1 cellular context compared by ENCODE assay signal in the genomic region with DNA sequence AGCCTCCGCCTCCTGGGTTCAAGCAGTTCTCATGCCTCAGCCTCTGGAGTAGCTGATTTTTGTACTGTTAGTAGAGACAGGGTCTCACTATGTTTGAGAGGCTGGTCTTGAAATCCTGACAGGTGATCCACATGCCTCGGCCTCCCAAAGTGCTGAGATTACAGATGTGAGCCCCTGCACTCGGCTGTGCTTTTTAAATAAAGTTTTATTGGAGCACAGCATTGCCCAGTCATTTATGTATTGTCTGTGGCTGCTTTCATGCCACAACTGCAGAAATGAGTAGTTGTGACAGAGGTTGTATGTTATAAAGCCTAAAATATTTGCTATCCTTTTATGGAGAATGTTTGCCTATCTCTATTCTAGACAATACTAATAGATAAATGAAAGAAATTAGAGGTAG.
A peak's percentile ranks its signal among the peaks of the same experiment; 100 is the strongest.
TF ChIP-seq lines count a peak whose summit lies in the region.

No MANE protein-coding gene starts in this region.

TF ChIP-seq in GM12878, 131 proteins besides CTCF, POLR2A, EP300 and RAD21 (continues in another document):
- TF ChIP-seq, protein P1, sequence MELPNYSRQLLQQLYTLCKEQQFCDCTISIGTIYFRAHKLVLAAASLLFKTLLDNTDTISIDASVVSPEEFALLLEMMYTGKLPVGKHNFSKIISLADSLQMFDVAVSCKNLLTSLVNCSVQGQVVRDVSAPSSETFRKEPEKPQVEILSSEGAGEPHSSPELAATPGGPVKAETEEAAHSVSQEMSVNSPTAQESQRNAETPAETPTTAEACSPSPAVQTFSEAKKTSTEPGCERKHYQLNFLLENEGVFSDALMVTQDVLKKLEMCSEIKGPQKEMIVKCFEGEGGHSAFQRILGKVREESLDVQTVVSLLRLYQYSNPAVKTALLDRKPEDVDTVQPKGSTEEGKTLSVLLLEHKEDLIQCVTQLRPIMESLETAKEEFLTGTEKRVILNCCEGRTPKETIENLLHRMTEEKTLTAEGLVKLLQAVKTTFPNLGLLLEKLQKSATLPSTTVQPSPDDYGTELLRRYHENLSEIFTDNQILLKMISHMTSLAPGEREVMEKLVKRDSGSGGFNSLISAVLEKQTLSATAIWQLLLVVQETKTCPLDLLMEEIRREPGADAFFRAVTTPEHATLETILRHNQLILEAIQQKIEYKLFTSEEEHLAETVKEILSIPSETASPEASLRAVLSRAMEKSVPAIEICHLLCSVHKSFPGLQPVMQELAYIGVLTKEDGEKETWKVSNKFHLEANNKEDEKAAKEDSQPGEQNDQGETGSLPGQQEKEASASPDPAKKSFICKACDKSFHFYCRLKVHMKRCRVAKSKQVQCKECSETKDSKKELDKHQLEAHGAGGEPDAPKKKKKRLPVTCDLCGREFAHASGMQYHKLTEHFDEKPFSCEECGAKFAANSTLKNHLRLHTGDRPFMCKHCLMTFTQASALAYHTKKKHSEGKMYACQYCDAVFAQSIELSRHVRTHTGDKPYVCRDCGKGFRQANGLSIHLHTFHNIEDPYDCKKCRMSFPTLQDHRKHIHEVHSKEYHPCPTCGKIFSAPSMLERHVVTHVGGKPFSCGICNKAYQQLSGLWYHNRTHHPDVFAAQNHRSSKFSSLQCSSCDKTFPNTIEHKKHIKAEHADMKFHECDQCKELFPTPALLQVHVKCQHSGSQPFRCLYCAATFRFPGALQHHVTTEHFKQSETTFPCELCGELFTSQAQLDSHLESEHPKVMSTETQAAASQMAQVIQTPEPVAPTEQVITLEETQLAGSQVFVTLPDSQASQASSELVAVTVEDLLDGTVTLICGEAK (IDR thresholded peaks at IDR 0.05; ENCODE audit: borderline replicate concordance), result peak; percentile 95
- TF ChIP-seq CBFB (IDR thresholded peaks at IDR 0.05; ENCODE audit: low read depth) (peak; percentile 83), KLF5 (IDR thresholded peaks at IDR 0.05; ENCODE audit: partially characterized antibody) (no peak), GABPA (IDR thresholded peaks at IDR 0.05; ENCODE audit: low read depth) (no peak), CREM (IDR thresholded peaks at IDR 0.05; ENCODE audit: low read depth) (0 out of 2 replicates have a peak, but pooled peaks have one; percentile 23), ZNF622 (IDR thresholded peaks at IDR 0.05) (no peak), ZNF207 (IDR thresholded peaks at IDR 0.05; ENCODE audit: borderline replicate concordance) (no peak), CHD4 (IDR thresholded peaks at IDR 0.05) (no peak), SREBF2 (IDR thresholded peaks at IDR 0.05; ENCODE audit: low read length) (no peak), MEF2B (IDR thresholded peaks at IDR 0.05; ENCODE audit: partially characterized antibody, poor library complexity, severe bottlenecking) (no peak), STAT1 (conservative IDR thresholded peaks at IDR 0.05) (no peak), RFX5 (IDR thresholded peaks at IDR 0.05; ENCODE audit: low read depth, low read length) (no peak), SP1 (IDR thresholded peaks at IDR 0.05; ENCODE audit: low read depth, low read length) (no peak), FOS (IDR thresholded peaks at IDR 0.05; ENCODE audit: borderline replicate concordance, extremely low read depth, insufficient read length) (no peak), NRF1 (conservative IDR thresholded peaks at IDR 0.05; ENCODE audit: low read depth, low read length) (no peak), RUNX3 (IDR thresholded peaks at IDR 0.05; ENCODE audit: low read length) (peak; percentile 97), NBN (IDR thresholded peaks at IDR 0.05) (no peak), POLR2AphosphoS5 (IDR thresholded peaks at IDR 0.05; ENCODE audit: low read length) (no peak), BRCA1 (IDR thresholded peaks at IDR 0.05; ENCODE audit: low read depth, low read length) (no peak), POLR2AphosphoS2 (IDR thresholded peaks at IDR 0.05; ENCODE audit: low read depth, low read length) (no peak), SPI1 (IDR thresholded peaks at IDR 0.05; ENCODE audit: borderline replicate concordance, insufficient read depth, low read depth, low read length) (no peak), IRF4 (IDR thresholded peaks at IDR 0.05; ENCODE audit: low read depth, low read length) (peak; percentile 96), IKZF2 (IDR thresholded peaks at IDR 0.05) (no peak), ZNF24 (IDR thresholded peaks at IDR 0.05) (no peak), PML (IDR thresholded peaks at IDR 0.05; ENCODE audit: low read length) (no peak), SUPT20H (IDR thresholded peaks at IDR 0.05; ENCODE audit: borderline replicate concordance, control insufficient read depth, low read depth, low read length) (no peak), RCOR1 (conservative IDR thresholded peaks at IDR 0.05; ENCODE audit: low read depth, low read length) (no peak), EZH2 (IDR thresholded peaks at IDR 0.05; ENCODE audit: borderline replicate concordance, control insufficient read depth, low read depth, low read length) (no peak), SUZ12 (IDR thresholded peaks at IDR 0.05; ENCODE audit: unreplicated experiment) (no peak), MYC (IDR thresholded peaks at IDR 0.05; ENCODE audit: insufficient read depth, insufficient read length, insufficient replicate concordance, low read length, severe bottlenecking) (no peak), BHLHE40 (IDR thresholded peaks at IDR 0.05; ENCODE audit: borderline replicate concordance in 1 of 2, low read depth in 2 of 2, low read length in 1 of 2) (no peak), NFYA (IDR thresholded peaks at IDR 0.05; ENCODE audit: borderline replicate concordance, low read depth, low read length) (no peak)
- TF ChIP-seq, protein P2, sequence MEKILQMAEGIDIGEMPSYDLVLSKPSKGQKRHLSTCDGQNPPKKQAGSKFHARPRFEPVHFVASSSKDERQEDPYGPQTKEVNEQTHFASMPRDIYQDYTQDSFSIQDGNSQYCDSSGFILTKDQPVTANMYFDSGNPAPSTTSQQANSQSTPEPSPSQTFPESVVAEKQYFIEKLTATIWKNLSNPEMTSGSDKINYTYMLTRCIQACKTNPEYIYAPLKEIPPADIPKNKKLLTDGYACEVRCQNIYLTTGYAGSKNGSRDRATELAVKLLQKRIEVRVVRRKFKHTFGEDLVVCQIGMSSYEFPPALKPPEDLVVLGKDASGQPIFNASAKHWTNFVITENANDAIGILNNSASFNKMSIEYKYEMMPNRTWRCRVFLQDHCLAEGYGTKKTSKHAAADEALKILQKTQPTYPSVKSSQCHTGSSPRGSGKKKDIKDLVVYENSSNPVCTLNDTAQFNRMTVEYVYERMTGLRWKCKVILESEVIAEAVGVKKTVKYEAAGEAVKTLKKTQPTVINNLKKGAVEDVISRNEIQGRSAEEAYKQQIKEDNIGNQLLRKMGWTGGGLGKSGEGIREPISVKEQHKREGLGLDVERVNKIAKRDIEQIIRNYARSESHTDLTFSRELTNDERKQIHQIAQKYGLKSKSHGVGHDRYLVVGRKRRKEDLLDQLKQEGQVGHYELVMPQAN (conservative IDR thresholded peaks at IDR 0.05), result no peak
- TF ChIP-seq, protein P3, sequence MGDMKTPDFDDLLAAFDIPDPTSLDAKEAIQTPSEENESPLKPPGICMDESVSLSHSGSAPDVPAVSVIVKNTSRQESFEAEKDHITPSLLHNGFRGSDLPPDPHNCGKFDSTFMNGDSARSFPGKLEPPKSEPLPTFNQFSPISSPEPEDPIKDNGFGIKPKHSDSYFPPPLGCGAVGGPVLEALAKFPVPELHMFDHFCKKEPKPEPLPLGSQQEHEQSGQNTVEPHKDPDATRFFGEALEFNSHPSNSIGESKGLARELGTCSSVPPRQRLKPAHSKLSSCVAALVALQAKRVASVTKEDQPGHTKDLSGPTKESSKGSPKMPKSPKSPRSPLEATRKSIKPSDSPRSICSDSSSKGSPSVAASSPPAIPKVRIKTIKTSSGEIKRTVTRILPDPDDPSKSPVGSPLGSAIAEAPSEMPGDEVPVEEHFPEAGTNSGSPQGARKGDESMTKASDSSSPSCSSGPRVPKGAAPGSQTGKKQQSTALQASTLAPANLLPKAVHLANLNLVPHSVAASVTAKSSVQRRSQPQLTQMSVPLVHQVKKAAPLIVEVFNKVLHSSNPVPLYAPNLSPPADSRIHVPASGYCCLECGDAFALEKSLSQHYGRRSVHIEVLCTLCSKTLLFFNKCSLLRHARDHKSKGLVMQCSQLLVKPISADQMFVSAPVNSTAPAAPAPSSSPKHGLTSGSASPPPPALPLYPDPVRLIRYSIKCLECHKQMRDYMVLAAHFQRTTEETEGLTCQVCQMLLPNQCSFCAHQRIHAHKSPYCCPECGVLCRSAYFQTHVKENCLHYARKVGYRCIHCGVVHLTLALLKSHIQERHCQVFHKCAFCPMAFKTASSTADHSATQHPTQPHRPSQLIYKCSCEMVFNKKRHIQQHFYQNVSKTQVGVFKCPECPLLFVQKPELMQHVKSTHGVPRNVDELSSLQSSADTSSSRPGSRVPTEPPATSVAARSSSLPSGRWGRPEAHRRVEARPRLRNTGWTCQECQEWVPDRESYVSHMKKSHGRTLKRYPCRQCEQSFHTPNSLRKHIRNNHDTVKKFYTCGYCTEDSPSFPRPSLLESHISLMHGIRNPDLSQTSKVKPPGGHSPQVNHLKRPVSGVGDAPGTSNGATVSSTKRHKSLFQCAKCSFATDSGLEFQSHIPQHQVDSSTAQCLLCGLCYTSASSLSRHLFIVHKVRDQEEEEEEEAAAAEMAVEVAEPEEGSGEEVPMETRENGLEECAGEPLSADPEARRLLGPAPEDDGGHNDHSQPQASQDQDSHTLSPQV (IDR thresholded peaks at IDR 0.05), result no peak
- TF ChIP-seq, protein P4, sequence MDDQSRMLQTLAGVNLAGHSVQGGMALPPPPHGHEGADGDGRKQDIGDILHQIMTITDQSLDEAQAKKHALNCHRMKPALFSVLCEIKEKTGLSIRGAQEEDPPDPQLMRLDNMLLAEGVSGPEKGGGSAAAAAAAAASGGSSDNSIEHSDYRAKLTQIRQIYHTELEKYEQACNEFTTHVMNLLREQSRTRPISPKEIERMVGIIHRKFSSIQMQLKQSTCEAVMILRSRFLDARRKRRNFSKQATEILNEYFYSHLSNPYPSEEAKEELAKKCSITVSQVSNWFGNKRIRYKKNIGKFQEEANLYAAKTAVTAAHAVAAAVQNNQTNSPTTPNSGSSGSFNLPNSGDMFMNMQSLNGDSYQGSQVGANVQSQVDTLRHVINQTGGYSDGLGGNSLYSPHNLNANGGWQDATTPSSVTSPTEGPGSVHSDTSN (IDR thresholded peaks at IDR 0.05; ENCODE audit: insufficient replicate concordance, low read depth, low read length), result no peak
- TF ChIP-seq, protein P5, sequence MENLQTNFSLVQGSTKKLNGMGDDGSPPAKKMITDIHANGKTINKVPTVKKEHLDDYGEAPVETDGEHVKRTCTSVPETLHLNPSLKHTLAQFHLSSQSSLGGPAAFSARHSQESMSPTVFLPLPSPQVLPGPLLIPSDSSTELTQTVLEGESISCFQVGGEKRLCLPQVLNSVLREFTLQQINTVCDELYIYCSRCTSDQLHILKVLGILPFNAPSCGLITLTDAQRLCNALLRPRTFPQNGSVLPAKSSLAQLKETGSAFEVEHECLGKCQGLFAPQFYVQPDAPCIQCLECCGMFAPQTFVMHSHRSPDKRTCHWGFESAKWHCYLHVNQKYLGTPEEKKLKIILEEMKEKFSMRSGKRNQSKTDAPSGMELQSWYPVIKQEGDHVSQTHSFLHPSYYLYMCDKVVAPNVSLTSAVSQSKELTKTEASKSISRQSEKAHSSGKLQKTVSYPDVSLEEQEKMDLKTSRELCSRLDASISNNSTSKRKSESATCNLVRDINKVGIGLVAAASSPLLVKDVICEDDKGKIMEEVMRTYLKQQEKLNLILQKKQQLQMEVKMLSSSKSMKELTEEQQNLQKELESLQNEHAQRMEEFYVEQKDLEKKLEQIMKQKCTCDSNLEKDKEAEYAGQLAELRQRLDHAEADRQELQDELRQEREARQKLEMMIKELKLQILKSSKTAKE (IDR thresholded peaks at IDR 0.05; ENCODE audit: low read depth, poor library complexity, severe bottlenecking), result no peak
- TF ChIP-seq, protein P6, sequence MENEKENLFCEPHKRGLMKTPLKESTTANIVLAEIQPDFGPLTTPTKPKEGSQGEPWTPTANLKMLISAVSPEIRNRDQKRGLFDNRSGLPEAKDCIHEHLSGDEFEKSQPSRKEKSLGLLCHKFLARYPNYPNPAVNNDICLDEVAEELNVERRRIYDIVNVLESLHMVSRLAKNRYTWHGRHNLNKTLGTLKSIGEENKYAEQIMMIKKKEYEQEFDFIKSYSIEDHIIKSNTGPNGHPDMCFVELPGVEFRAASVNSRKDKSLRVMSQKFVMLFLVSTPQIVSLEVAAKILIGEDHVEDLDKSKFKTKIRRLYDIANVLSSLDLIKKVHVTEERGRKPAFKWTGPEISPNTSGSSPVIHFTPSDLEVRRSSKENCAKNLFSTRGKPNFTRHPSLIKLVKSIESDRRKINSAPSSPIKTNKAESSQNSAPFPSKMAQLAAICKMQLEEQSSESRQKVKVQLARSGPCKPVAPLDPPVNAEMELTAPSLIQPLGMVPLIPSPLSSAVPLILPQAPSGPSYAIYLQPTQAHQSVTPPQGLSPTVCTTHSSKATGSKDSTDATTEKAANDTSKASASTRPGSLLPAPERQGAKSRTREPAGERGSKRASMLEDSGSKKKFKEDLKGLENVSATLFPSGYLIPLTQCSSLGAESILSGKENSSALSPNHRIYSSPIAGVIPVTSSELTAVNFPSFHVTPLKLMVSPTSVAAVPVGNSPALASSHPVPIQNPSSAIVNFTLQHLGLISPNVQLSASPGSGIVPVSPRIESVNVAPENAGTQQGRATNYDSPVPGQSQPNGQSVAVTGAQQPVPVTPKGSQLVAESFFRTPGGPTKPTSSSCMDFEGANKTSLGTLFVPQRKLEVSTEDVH (IDR thresholded peaks at IDR 0.05; ENCODE audit: low read depth, partially characterized antibody), result no peak
- TF ChIP-seq, protein P7, sequence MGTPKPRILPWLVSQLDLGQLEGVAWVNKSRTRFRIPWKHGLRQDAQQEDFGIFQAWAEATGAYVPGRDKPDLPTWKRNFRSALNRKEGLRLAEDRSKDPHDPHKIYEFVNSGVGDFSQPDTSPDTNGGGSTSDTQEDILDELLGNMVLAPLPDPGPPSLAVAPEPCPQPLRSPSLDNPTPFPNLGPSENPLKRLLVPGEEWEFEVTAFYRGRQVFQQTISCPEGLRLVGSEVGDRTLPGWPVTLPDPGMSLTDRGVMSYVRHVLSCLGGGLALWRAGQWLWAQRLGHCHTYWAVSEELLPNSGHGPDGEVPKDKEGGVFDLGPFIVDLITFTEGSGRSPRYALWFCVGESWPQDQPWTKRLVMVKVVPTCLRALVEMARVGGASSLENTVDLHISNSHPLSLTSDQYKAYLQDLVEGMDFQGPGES (IDR thresholded peaks at IDR 0.05), result no peak
- TF ChIP-seq, protein P8, sequence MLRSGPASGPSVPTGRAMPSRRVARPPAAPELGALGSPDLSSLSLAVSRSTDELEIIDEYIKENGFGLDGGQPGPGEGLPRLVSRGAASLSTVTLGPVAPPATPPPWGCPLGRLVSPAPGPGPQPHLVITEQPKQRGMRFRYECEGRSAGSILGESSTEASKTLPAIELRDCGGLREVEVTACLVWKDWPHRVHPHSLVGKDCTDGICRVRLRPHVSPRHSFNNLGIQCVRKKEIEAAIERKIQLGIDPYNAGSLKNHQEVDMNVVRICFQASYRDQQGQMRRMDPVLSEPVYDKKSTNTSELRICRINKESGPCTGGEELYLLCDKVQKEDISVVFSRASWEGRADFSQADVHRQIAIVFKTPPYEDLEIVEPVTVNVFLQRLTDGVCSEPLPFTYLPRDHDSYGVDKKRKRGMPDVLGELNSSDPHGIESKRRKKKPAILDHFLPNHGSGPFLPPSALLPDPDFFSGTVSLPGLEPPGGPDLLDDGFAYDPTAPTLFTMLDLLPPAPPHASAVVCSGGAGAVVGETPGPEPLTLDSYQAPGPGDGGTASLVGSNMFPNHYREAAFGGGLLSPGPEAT (IDR thresholded peaks at IDR 0.05; ENCODE audit: low read depth), result no peak
